Comparison of ENCODE assay signal across 21 cellular contexts in the genomic region with DNA sequence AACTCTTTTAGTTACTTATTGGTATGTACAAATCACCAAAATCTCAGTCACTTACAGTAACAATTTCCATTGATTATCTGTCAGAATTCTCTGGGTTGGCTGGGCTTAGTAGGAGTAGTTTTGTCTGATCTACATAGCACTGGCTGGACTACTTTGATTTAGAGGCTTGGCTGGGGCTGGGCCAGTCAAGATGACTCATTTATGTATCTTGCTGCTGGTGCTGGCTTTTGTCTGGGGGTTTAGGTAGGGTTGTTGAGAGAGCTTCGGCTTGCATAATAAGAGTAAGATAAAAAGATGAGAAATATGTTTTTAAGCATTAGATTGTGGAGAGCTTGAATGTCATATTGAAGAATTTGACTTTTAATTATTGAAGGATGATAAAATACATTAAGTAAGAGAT.
DNase-seq lines count a peak whose midpoint lies in the region; ATAC-seq, FAIRE-seq and TF ChIP-seq lines count a peak whose summit lies in the region.
"Had no signal": no experiment of that assay in that cellular context is flagged by ENCODE, and none has a peak within 500 bp of the region (broad histone marks: within the 10 kb centered on the region; RNA-seq: fewer than 3 reads in every experiment).

No MANE protein-coding gene starts in this region.

- H3K4me1 ChIP-seq in left ventricle myocardium inferior (no peaks in the 10 kb centered on the region), astrocyte (ENCODE audit: insufficient read depth, low read length) (no peaks in the 10 kb centered on the region), hepatocyte (ENCODE audit: insufficient read depth) (peaks cover 10% of the 10 kb centered on the region), uterus (no peaks in the 10 kb centered on the region)
- no peaks in the 10 kb centered on the region for H3K4me1 ChIP-seq in CD4-positive, alpha-beta memory T cell (ENCODE audit: insufficient read depth, low read length)

- intact Hi-C loops in left ventricle myocardium superior (cut with micrococcal nuclease) (no loop called here), left ventricle myocardium inferior (cut with micrococcal nuclease) (no loop called here), uterus (cut with DNase I; ENCODE audit: low total_unique reads) (no loop called here)
- intact Hi-C loops in CD4-positive, alpha-beta memory T cell (cut with micrococcal nuclease): no loop called here

- H3K36me3 Mint-ChIP-seq in astrocyte (ENCODE audit: low read depth, unreplicated experiment): no peaks in the 10 kb centered on the region
- H3K36me3 Mint-ChIP-seq in activated CD8-positive, alpha-beta T cell treated with anti-CD3 and anti-CD28 coated beads, Interleukin-2, amount 10 ng/mL, durations not matched to agents 7 days and 5 days (ENCODE audit: low read depth): no peaks in the 10 kb centered on the region
- H3K36me3 Mint-ChIP-seq in naive thymus-derived CD8-positive, alpha-beta T cell: no peaks in the 10 kb centered on the region
- H3K36me3 Mint-ChIP-seq in CD4-positive, alpha-beta memory T cell: no peaks in the 10 kb centered on the region
- H3K36me3 Mint-ChIP-seq: memory B cell had no signal

- TF ChIP-seq CTCF in left ventricle myocardium inferior (IDR thresholded peaks at IDR 0.05; ENCODE audit: borderline replicate concordance): no peak
- no peak for TF ChIP-seq CTCF in astrocyte (IDR thresholded peaks at IDR 0.05; ENCODE audit: insufficient read depth, low read depth, low read length)
- no peak for TF ChIP-seq CTCF in hepatocyte (IDR thresholded peaks at IDR 0.05; ENCODE audit: poor library complexity)
- TF ChIP-seq CTCF in uterus (IDR thresholded peaks at IDR 0.05): no peak

- ATAC-seq in left ventricle myocardium superior: peak; percentile 73
- no peak for ATAC-seq in activated CD8-positive, alpha-beta T cell treated with anti-CD3 and anti-CD28 coated beads, Interleukin-2, amount 10 ng/mL, durations not matched to agents 7 days and 5 days
- ATAC-seq in naive thymus-derived CD8-positive, alpha-beta T cell: no peak
- ATAC-seq: activated CD8-positive, alpha-beta T cell treated with anti-CD3 and anti-CD28 coated beads for 36 hours had no signal

- no peak overlapping the region for H3K27ac Mint-ChIP-seq in astrocyte (ENCODE audit: unreplicated experiment)
- H3K27ac Mint-ChIP-seq in activated CD8-positive, alpha-beta T cell treated with anti-CD3 and anti-CD28 coated beads, Interleukin-2, amount 10 ng/mL, durations not matched to agents 7 days and 5 days: no peak overlapping the region
- no peak overlapping the region for H3K27ac Mint-ChIP-seq in naive thymus-derived CD8-positive, alpha-beta T cell
- no peak overlapping the region for H3K27ac Mint-ChIP-seq in CD4-positive, alpha-beta memory T cell
- H3K27ac Mint-ChIP-seq: activated CD8-positive, alpha-beta T cell treated with anti-CD3 and anti-CD28 coated beads for 36 hours; memory B cell had no signal

- DNase-seq in left ventricle myocardium superior (no peak), left ventricle myocardium inferior (no peak), astrocyte (ENCODE audit: low read depth) (peak; percentile 31), hepatocyte (ENCODE audit: low spot score) (peak; percentile 69), uterus (peak; percentile 43 to 58)
- DNase-seq in activated CD8-positive, alpha-beta T cell treated with anti-CD3 and anti-CD28 coated beads, Interleukin-2, amount 10 ng/mL, durations not matched to agents 7 days and 5 days: no peak
- no peak for DNase-seq in naive thymus-derived CD8-positive, alpha-beta T cell
- no peak for DNase-seq in CD4-positive, alpha-beta memory T cell
- DNase-seq: ACHN; activated CD8-positive, alpha-beta T cell treated with anti-CD3 and anti-CD28 coated beads for 36 hours; activated gamma-delta T cell treated with Interleukin-2 at 50 U/mL for 16 hours; hippocampal formation; NCI-H1436; NCI-H524 treated with DMSO at 0.1 percent for 48 hours; occipital lobe; stimulated activated CD8-positive, alpha-beta memory T cell treated with anti-CD3 and anti-CD28 coated beads, Interleukin-4, amount 100 ng/mL, for 48 hours; T-helper 9 cell; transverse colon had no signal

- no peaks in the 10 kb centered on the region for H3K36me3 ChIP-seq in left ventricle myocardium inferior
- H3K36me3 ChIP-seq in astrocyte (ENCODE audit: insufficient read depth, low read length): no peaks in the 10 kb centered on the region
- H3K36me3 ChIP-seq in hepatocyte (replicated peaks; ENCODE audit: insufficient read depth, low read depth): no peaks in the 10 kb centered on the region
- no peaks in the 10 kb centered on the region for H3K36me3 ChIP-seq in uterus
- H3K36me3 ChIP-seq in CD4-positive, alpha-beta memory T cell (ENCODE audit: insufficient read depth, low read length): no peaks in the 10 kb centered on the region
- H3K36me3 ChIP-seq: transverse colon had no signal

- no peak overlapping the region for H2AFZ ChIP-seq in astrocyte (ENCODE audit: low read depth, low read length)
- no peak overlapping the region for H2AFZ ChIP-seq in hepatocyte

- H3K27me3 Mint-ChIP-seq in astrocyte (ENCODE audit: low read depth, unreplicated experiment): no peaks in the 10 kb centered on the region
- H3K27me3 Mint-ChIP-seq in activated CD8-positive, alpha-beta T cell treated with anti-CD3 and anti-CD28 coated beads, Interleukin-2, amount 10 ng/mL, durations not matched to agents 7 days and 5 days (ENCODE audit: low read depth): no peaks in the 10 kb centered on the region
- no peaks in the 10 kb centered on the region for H3K27me3 Mint-ChIP-seq in naive thymus-derived CD8-positive, alpha-beta T cell
- peaks cover 0 to 1% of the 10 kb centered on the region in 2 donors for H3K27me3 Mint-ChIP-seq in CD4-positive, alpha-beta memory T cell
- H3K27me3 Mint-ChIP-seq: activated CD8-positive, alpha-beta T cell treated with anti-CD3 and anti-CD28 coated beads for 36 hours; central memory CD8-positive, alpha-beta T cell; memory B cell had no signal

- H3K79me2 ChIP-seq in astrocyte (ENCODE audit: insufficient read depth, low read length) (no peaks in the 10 kb centered on the region), hepatocyte (no peaks in the 10 kb centered on the region)

- H4K20me1 ChIP-seq in astrocyte (ENCODE audit: insufficient read depth, low read length): no peaks in the 10 kb centered on the region
- no peaks in the 10 kb centered on the region for H4K20me1 ChIP-seq in hepatocyte (ENCODE audit: insufficient read depth, poor library complexity, severe bottlenecking)

- no peak for FAIRE-seq in astrocyte (lab: Jason Lieb, UNC)
- FAIRE-seq: RCC 7860 had no signal

- H3K4me3 ChIP-seq in left ventricle myocardium inferior (no peak overlapping the region), astrocyte (ENCODE audit: insufficient read depth, low read depth, low read length) (no peak overlapping the region), hepatocyte (no peak overlapping the region), uterus (no peak overlapping the region)
- no peak overlapping the region for H3K4me3 ChIP-seq in CD4-positive, alpha-beta memory T cell (ENCODE audit: low read length in 2 of 2)
- H3K4me3 ChIP-seq: transverse colon had no signal

- 25% methylated on average over 1 of the region's 1 CpG for WGBS in hepatocyte (ENCODE audit: low lambda C conversion rate, missing lambda C conversion rate)

- POLR2A ChIA-PET in activated CD8-positive, alpha-beta T cell treated with anti-CD3 and anti-CD28 coated beads, Interleukin-2, amount 10 ng/mL, durations not matched to agents 7 days and 5 days (lab: Charles Lee): no interaction called here
- POLR2A ChIA-PET in naive thymus-derived CD8-positive, alpha-beta T cell (lab: Charles Lee): no interaction called here
- POLR2A ChIA-PET in CD4-positive, alpha-beta memory T cell (lab: Charles Lee; ENCODE audit: partially characterized antibody): no interaction called here

- no peaks in the 10 kb centered on the region for H3K9me2 ChIP-seq in hepatocyte (replicated peaks; ENCODE audit: insufficient read depth)

- H3K27me3 ChIP-seq in left ventricle myocardium inferior (ENCODE audit: low read depth) (no peaks in the 10 kb centered on the region), astrocyte (ENCODE audit: insufficient read depth, low read length) (no peaks in the 10 kb centered on the region), hepatocyte (no peaks in the 10 kb centered on the region), uterus (no peaks in the 10 kb centered on the region)
- H3K27me3 ChIP-seq in CD4-positive, alpha-beta memory T cell (ENCODE audit: insufficient read depth, low read length): no peaks in the 10 kb centered on the region
- H3K27me3 ChIP-seq: transverse colon had no signal

- H3K4me1 Mint-ChIP-seq in astrocyte (ENCODE audit: low read depth, unreplicated experiment): peaks cover 3% of the 10 kb centered on the region
- no peaks in the 10 kb centered on the region for H3K4me1 Mint-ChIP-seq in activated CD8-positive, alpha-beta T cell treated with anti-CD3 and anti-CD28 coated beads, Interleukin-2, amount 10 ng/mL, durations not matched to agents 7 days and 5 days (ENCODE audit: low read depth)
- H3K4me1 Mint-ChIP-seq in naive thymus-derived CD8-positive, alpha-beta T cell: no peaks in the 10 kb centered on the region
- H3K4me1 Mint-ChIP-seq in CD4-positive, alpha-beta memory T cell: no peaks in the 10 kb centered on the region
- H3K4me1 Mint-ChIP-seq: central memory CD8-positive, alpha-beta T cell; memory B cell had no signal

- TF ChIP-seq POLR2A in uterus (IDR thresholded peaks at IDR 0.05): no peak

- CTCF ChIA-PET in activated CD8-positive, alpha-beta T cell treated with anti-CD3 and anti-CD28 coated beads, Interleukin-2, amount 10 ng/mL, durations not matched to agents 7 days and 5 days (lab: Charles Lee): no interaction called here
- CTCF ChIA-PET in CD4-positive, alpha-beta memory T cell (lab: Charles Lee; ENCODE audit: partially characterized antibody): no interaction called here

- H3K27ac ChIP-seq in left ventricle myocardium inferior (replicated peaks) (no peak overlapping the region), astrocyte (ENCODE audit: low read depth, low read length) (no peak overlapping the region), hepatocyte (no peak overlapping the region), uterus (no peak overlapping the region)
- no peak overlapping the region for H3K27ac ChIP-seq in CD4-positive, alpha-beta memory T cell (ENCODE audit: low read depth, low read length)
- H3K27ac ChIP-seq: transverse colon had no signal

- no peaks in the 10 kb centered on the region for H3K9me3 Mint-ChIP-seq in astrocyte (ENCODE audit: unreplicated experiment)
- no peaks in the 10 kb centered on the region for H3K9me3 Mint-ChIP-seq in activated CD8-positive, alpha-beta T cell treated with anti-CD3 and anti-CD28 coated beads, Interleukin-2, amount 10 ng/mL, durations not matched to agents 7 days and 5 days (ENCODE audit: insufficient read depth)
- H3K9me3 Mint-ChIP-seq in naive thymus-derived CD8-positive, alpha-beta T cell: no peaks in the 10 kb centered on the region
- peaks cover 0 to 4% (median 0%) of the 10 kb centered on the region in 8 donors for H3K9me3 Mint-ChIP-seq in CD4-positive, alpha-beta memory T cell
- H3K9me3 Mint-ChIP-seq: activated CD8-positive, alpha-beta T cell treated with anti-CD3 and anti-CD28 coated beads for 36 hours; memory B cell had no signal

- H3K9me3 ChIP-seq in left ventricle myocardium inferior (replicated peaks): no peaks in the 10 kb centered on the region
- H3K9me3 ChIP-seq in astrocyte (ENCODE audit: insufficient read depth, low read depth, low read length): no peaks in the 10 kb centered on the region
- no peaks in the 10 kb centered on the region for H3K9me3 ChIP-seq in hepatocyte (ENCODE audit: low read depth)
- no peaks in the 10 kb centered on the region for H3K9me3 ChIP-seq in uterus
- H3K9me3 ChIP-seq in CD4-positive, alpha-beta memory T cell (ENCODE audit: control insufficient read depth in 1 of 2, low read length in 2 of 2): no peaks in the 10 kb centered on the region
- H3K9me3 ChIP-seq: transverse colon had no signal

- no peak overlapping the region for H3K9ac ChIP-seq in astrocyte (ENCODE audit: low read length)

- H3K4me2 ChIP-seq in astrocyte (ENCODE audit: low read length): no peak overlapping the region
- H3K4me2 ChIP-seq in hepatocyte: no peak overlapping the region

- no peak overlapping the region for H3K4me3 Mint-ChIP-seq in astrocyte (ENCODE audit: unreplicated experiment)
- no peak overlapping the region for H3K4me3 Mint-ChIP-seq in activated CD8-positive, alpha-beta T cell treated with anti-CD3 and anti-CD28 coated beads, Interleukin-2, amount 10 ng/mL, durations not matched to agents 7 days and 5 days
- no peak overlapping the region for H3K4me3 Mint-ChIP-seq in naive thymus-derived CD8-positive, alpha-beta T cell
- H3K4me3 Mint-ChIP-seq in CD4-positive, alpha-beta memory T cell: no peak overlapping the region
- H3K4me3 Mint-ChIP-seq: activated CD8-positive, alpha-beta T cell treated with anti-CD3 and anti-CD28 coated beads for 36 hours; central memory CD8-positive, alpha-beta T cell; memory B cell had no signal

Comparison
In these comparisons a context has a peak if more than half of its experiments do, and no peak if none do; other contexts are left out.
1. DNase-seq: peak in astrocyte (single experiment), hepatocyte (single experiment) and uterus (2 of 2); none in left ventricle myocardium superior (single experiment), left ventricle myocardium inferior (single experiment), activated CD8-positive, alpha-beta T cell treated with anti-CD3 and anti-CD28 coated beads, Interleukin-2, amount 10 ng/mL, durations not matched to agents 7 days and 5 days (single experiment), naive thymus-derived CD8-positive, alpha-beta T cell (0 of 10) and CD4-positive, alpha-beta memory T cell (0 of 5).